Comparison of ENCODE assay signal across 17 cellular contexts in genomic region chr6:154239392-154239791, GRCh38.
A peak's percentile ranks its signal among the peaks of the same experiment; 100 is the strongest.
DNase-seq lines count a peak whose midpoint lies in the region; ATAC-seq, FAIRE-seq and TF ChIP-seq lines count a peak whose summit lies in the region.
"Had no signal": no experiment of that assay in that cellular context is flagged by ENCODE, and none has a peak within 500 bp of the region (broad histone marks: within the 10 kb centered on the region; RNA-seq: fewer than 3 reads in every experiment).

No MANE protein-coding gene starts in this region.

- no peak overlapping the region for H3K9ac ChIP-seq in keratinocyte (ENCODE audit: control insufficient read depth, extremely low read depth, insufficient read depth, low read length)

- H2AFZ ChIP-seq in keratinocyte (ENCODE audit: control insufficient read depth, low read length): no peak overlapping the region

- no peaks in the 10 kb centered on the region for H3K9me3 Mint-ChIP-seq in activated CD8-positive, alpha-beta memory T cell treated with anti-CD3 and anti-CD28 coated beads, Interleukin-2, amount 10 ng/mL, durations not matched to agents 7 days and 5 days (ENCODE audit: low read depth)
- peaks cover 10% of the 10 kb centered on the region for H3K9me3 Mint-ChIP-seq in activated CD4-positive, alpha-beta T cell treated with anti-CD3 and anti-CD28 coated beads, Interleukin-2, amount 10 ng/mL, durations not matched to agents 7 days and 5 days

- in situ Hi-C loops in transverse colon (cut with MboI; ENCODE audit: low pct_ligation_motif_present in 1 of 4, low pct_unique_long_range_greater_than_20kb in 1 of 4, low sequenced_read_pairs in 3 of 4): no loop called here

- H3K36me3 ChIP-seq in keratinocyte (ENCODE audit: control insufficient read depth in 2 of 2, extremely low read depth in 1 of 2, insufficient read depth in 2 of 2, low read length in 2 of 2): no peaks in the 10 kb centered on the region
- no peaks in the 10 kb centered on the region for H3K36me3 ChIP-seq in transverse colon
- H3K36me3 ChIP-seq in upper lobe of right lung: no peaks in the 10 kb centered on the region
- H3K36me3 ChIP-seq: pancreas, suprapubic skin had no signal

- peak overlapping the region; percentile 70 for H3K27ac Mint-ChIP-seq in activated CD8-positive, alpha-beta memory T cell treated with anti-CD3 and anti-CD28 coated beads, Interleukin-2, amount 10 ng/mL, durations not matched to agents 7 days and 5 days
- H3K27ac Mint-ChIP-seq in activated CD4-positive, alpha-beta T cell treated with anti-CD3 and anti-CD28 coated beads, Interleukin-2, amount 10 ng/mL, durations not matched to agents 7 days and 5 days: peak overlapping the region; percentile 36

- H3K4me3 ChIP-seq in keratinocyte (ENCODE audit: control insufficient read depth in 2 of 3, extremely low read depth in 1 of 3, insufficient read depth in 2 of 3, low read depth in 1 of 3, low read length in 3 of 3) (no peak overlapping the region), transverse colon (no peak overlapping the region), foreskin fibroblast (ENCODE audit: low read depth in 1 of 2, low read length in 2 of 2) (no peak overlapping the region), upper lobe of right lung (no peak overlapping the region)
- H3K4me3 ChIP-seq: pancreas, suprapubic skin had no signal

- TF ChIP-seq POLR2A in transverse colon (IDR thresholded peaks at IDR 0.05): no peak

- no peak overlapping the region for H3K27ac ChIP-seq in keratinocyte (ENCODE audit: control insufficient read depth, insufficient read depth, low read length)
- H3K27ac ChIP-seq in transverse colon: no peak overlapping the region
- H3K27ac ChIP-seq in upper lobe of right lung: no peak overlapping the region
- H3K27ac ChIP-seq: pancreas, suprapubic skin had no signal

- H3K27me3 Mint-ChIP-seq in activated CD8-positive, alpha-beta memory T cell treated with anti-CD3 and anti-CD28 coated beads, Interleukin-2, amount 10 ng/mL, durations not matched to agents 7 days and 5 days: no peaks in the 10 kb centered on the region
- no peaks in the 10 kb centered on the region for H3K27me3 Mint-ChIP-seq in activated CD4-positive, alpha-beta T cell treated with anti-CD3 and anti-CD28 coated beads, Interleukin-2, amount 10 ng/mL, durations not matched to agents 7 days and 5 days

- H4K20me1 ChIP-seq in keratinocyte (ENCODE audit: control insufficient read depth, extremely low read depth, insufficient read depth, low read length): no peaks in the 10 kb centered on the region

- no peak for DNase-seq in activated CD8-positive, alpha-beta memory T cell treated with anti-CD3 and anti-CD28 coated beads, Interleukin-2, amount 10 ng/mL, durations not matched to agents 7 days and 5 days
- DNase-seq in activated CD8-positive, alpha-beta memory T cell treated with anti-CD3 and anti-CD28 coated beads for 24 hours: no peak
- no peak for DNase-seq in activated CD4-positive, alpha-beta T cell treated with anti-CD3 and anti-CD28 coated beads, Interleukin-2, amount 10 ng/mL, durations not matched to agents 7 days and 5 days
- DNase-seq in keratinocyte (ENCODE audit: low read depth, low spot score) (peak; percentile 28), transverse colon (no peak), foreskin fibroblast (no peak), upper lobe of right lung (no peak)
- DNase-seq: aorta, GF-D8, hippocampal formation, Karpas-422, left cardiac atrium, NCI-H345, pancreas had no signal

- POLR2A ChIA-PET in activated CD4-positive, alpha-beta T cell treated with anti-CD3 and anti-CD28 coated beads, Interleukin-2, amount 10 ng/mL, durations not matched to agents 7 days and 5 days (lab: Charles Lee): no interaction called here

- peak overlapping the region; percentile 29 for H3K4me3 Mint-ChIP-seq in activated CD8-positive, alpha-beta memory T cell treated with anti-CD3 and anti-CD28 coated beads, Interleukin-2, amount 10 ng/mL, durations not matched to agents 7 days and 5 days
- H3K4me3 Mint-ChIP-seq in activated CD4-positive, alpha-beta T cell treated with anti-CD3 and anti-CD28 coated beads, Interleukin-2, amount 10 ng/mL, durations not matched to agents 7 days and 5 days: no peak overlapping the region

- H3K4me1 ChIP-seq in keratinocyte (ENCODE audit: control insufficient read depth, extremely low read depth, insufficient read depth, low read length) (peaks cover 3% of the 10 kb centered on the region), transverse colon (no peaks in the 10 kb centered on the region), upper lobe of right lung (no peaks in the 10 kb centered on the region)
- H3K4me1 ChIP-seq: pancreas, suprapubic skin had no signal

- TF ChIP-seq EP300 in transverse colon (IDR thresholded peaks at IDR 0.05; ENCODE audit: low read depth): no peak

- no peak overlapping the region for H3K4me2 ChIP-seq in keratinocyte (ENCODE audit: control insufficient read depth, extremely low read depth, insufficient read depth, low read depth, low read length)

- 58 to 90% methylated on average over 4 to 7 of the region's 7 CpGs for WGBS in transverse colon (ENCODE audit: low coverage in 1 of 2), 2 donors

- peak; percentile 84 for FAIRE-seq in keratinocyte (lab: Jason Lieb, UNC)
- FAIRE-seq: pancreas, TTC549 had no signal

- ATAC-seq in activated CD8-positive, alpha-beta memory T cell treated with anti-CD3 and anti-CD28 coated beads, Interleukin-2, amount 10 ng/mL, durations not matched to agents 7 days and 5 days: peak; percentile 49
- peak; percentile 38 for ATAC-seq in GM19463 (IDR thresholded peaks at IDR 0.05; ENCODE audit: unreplicated experiment)
- ATAC-seq in upper lobe of right lung: no peak
- ATAC-seq: left cardiac atrium, pancreas had no signal

- dilution Hi-C loops in keratinocyte (cut with MboI; ENCODE audit: extremely low pct_ligation_motif_present, low sequenced_read_pairs): no loop called here

- H3K27me3 ChIP-seq in keratinocyte (ENCODE audit: control insufficient read depth, extremely low read depth, insufficient read depth, low read length) (no peaks in the 10 kb centered on the region), transverse colon (no peaks in the 10 kb centered on the region), upper lobe of right lung (no peaks in the 10 kb centered on the region)
- H3K27me3 ChIP-seq: pancreas, suprapubic skin had no signal

- CTCF ChIA-PET in activated CD8-positive, alpha-beta memory T cell treated with anti-CD3 and anti-CD28 coated beads, Interleukin-2, amount 10 ng/mL, durations not matched to agents 7 days and 5 days (lab: Charles Lee): interaction anchor here (1.4 to 1.5 kb wide), 2 partner anchors 9 to 82 kb away, joined by 3 read pairs; no protein-coding TSS in a partner anchor
- CTCF ChIA-PET in activated CD4-positive, alpha-beta T cell treated with anti-CD3 and anti-CD28 coated beads, Interleukin-2, amount 10 ng/mL, durations not matched to agents 7 days and 5 days (lab: Charles Lee): no interaction called here

- no peaks in the 10 kb centered on the region for H3K9me3 ChIP-seq in keratinocyte (ENCODE audit: control insufficient read depth, low read depth, low read length)
- no peaks in the 10 kb centered on the region for H3K9me3 ChIP-seq in transverse colon
- H3K9me3 ChIP-seq in upper lobe of right lung: no peaks in the 10 kb centered on the region
- H3K9me3 ChIP-seq: pancreas, suprapubic skin had no signal

- no peaks in the 10 kb centered on the region for H3K9me1 ChIP-seq in keratinocyte (ENCODE audit: control insufficient read depth, extremely low read depth, insufficient read depth, low read length)

- TF ChIP-seq CTCF in keratinocyte (optimal IDR thresholded peaks at IDR 0.05 in 1 of 3, IDR thresholded peaks at IDR 0.05 in 1 of 3, conservative IDR thresholded peaks at IDR 0.05 in 1 of 3; ENCODE audit: extremely low read depth in 1 of 3, insufficient read depth in 2 of 3, low read length in 3 of 3) (no peak), transverse colon (IDR thresholded peaks at IDR 0.05) (no peak), foreskin fibroblast (IDR thresholded peaks at IDR 0.05; ENCODE audit: low read depth, low read length) (no peak), upper lobe of right lung (IDR thresholded peaks at IDR 0.05) (no peak)

- H3K79me2 ChIP-seq in keratinocyte (ENCODE audit: control insufficient read depth, insufficient read depth, low read length): no peaks in the 10 kb centered on the region

- intact Hi-C loops in transverse colon (cut with DNase I; ENCODE audit: low total_unique reads) (no loop called here), upper lobe of right lung (cut with DNase I) (no loop called here)

- H3K36me3 Mint-ChIP-seq in activated CD8-positive, alpha-beta memory T cell treated with anti-CD3 and anti-CD28 coated beads, Interleukin-2, amount 10 ng/mL, durations not matched to agents 7 days and 5 days: peaks cover 24% of the 10 kb centered on the region
- H3K36me3 Mint-ChIP-seq in activated CD4-positive, alpha-beta T cell treated with anti-CD3 and anti-CD28 coated beads, Interleukin-2, amount 10 ng/mL, durations not matched to agents 7 days and 5 days (ENCODE audit: low read depth): peaks cover 51% of the 10 kb centered on the region

- H3K4me1 Mint-ChIP-seq in activated CD8-positive, alpha-beta memory T cell treated with anti-CD3 and anti-CD28 coated beads, Interleukin-2, amount 10 ng/mL, durations not matched to agents 7 days and 5 days: peaks cover 41% of the 10 kb centered on the region
- peaks cover 64% of the 10 kb centered on the region for H3K4me1 Mint-ChIP-seq in activated CD4-positive, alpha-beta T cell treated with anti-CD3 and anti-CD28 coated beads, Interleukin-2, amount 10 ng/mL, durations not matched to agents 7 days and 5 days
